19 cellular contexts compared by ENCODE assay signal in genomic region chr5:6525422-6525821, GRCh38.
"Had no signal": no experiment of that assay in that cellular context is flagged by ENCODE, and none has a peak within 500 bp of the region (broad histone marks: within the 10 kb centered on the region; RNA-seq: fewer than 3 reads in every experiment).

No MANE protein-coding gene starts in this region.

- H3K4me3 ChIP-seq: adrenal gland, body of pancreas, colonic mucosa had no signal

- DNase-seq: activated B cell treated with CpG ODN at 0.5 μM for 24 hours; activated CD4-positive, alpha-beta T cell treated with anti-CD3 and anti-CD28 coated beads for 48 hours; activated CD4-positive, alpha-beta T cell treated with anti-CD3 and anti-CD28 coated beads, Interleukin-2, amount 50 U/mL, for 1 hour; activated CD8-positive, alpha-beta memory T cell treated with anti-CD3 and anti-CD28 coated beads for 24 hours; activated CD8-positive, alpha-beta T cell treated with anti-CD3 and anti-CD28 coated beads for 36 hours; activated effector memory CD4-positive, alpha-beta T cell treated with anti-CD3 and anti-CD28 coated beads, Interleukin-2, amount 50 U/mL, for 16 hours; activated naive CD8-positive, alpha-beta T cell treated with anti-CD3 and anti-CD28 coated beads for 36 hours; activated naive CD8-positive, alpha-beta T cell treated with anti-CD3 and anti-CD28 coated beads, Interleukin-2, amount 50 U/mL, for 24 hours; activated T-cell treated with anti-CD3 and anti-CD28 coated beads, Interleukin-2, amount 50 U/mL, for 1 hour; activated T-cell treated with anti-CD3 and anti-CD28 coated beads, Interleukin-2, amount 50 U/mL, for 48 hours; aorta; colonic mucosa; effector memory CD4-positive, alpha-beta T cell; foreskin fibroblast; head of caudate nucleus; hippocampal formation; T1000 had no signal
